21 cellular contexts compared by ENCODE assay signal in genomic region chr10:63765126-63765525, GRCh38.
DNase-seq lines count a peak whose midpoint lies in the region; ATAC-seq and TF ChIP-seq lines count a peak whose summit lies in the region.
"Had no signal": no experiment of that assay in that cellular context is flagged by ENCODE, and none has a peak within 500 bp of the region (broad histone marks: within the 10 kb centered on the region; RNA-seq: fewer than 3 reads in every experiment).

No MANE protein-coding gene starts in this region.

- H3K4me3 ChIP-seq in PC-3 (ENCODE audit: low read length) (no peak overlapping the region), epithelial cell of esophagus (ENCODE audit: low read length) (no peak overlapping the region), body of pancreas (no peak overlapping the region)
- H3K4me3 ChIP-seq: cardiac muscle cell, K562, PC-9 had no signal

- H3F3A ChIP-seq in PC-3 (ENCODE audit: low read length, unreplicated experiment): no peaks in the 10 kb centered on the region

- H3K9me3 ChIP-seq in PC-3 (ENCODE audit: low read length) (no peaks in the 10 kb centered on the region), body of pancreas (no peaks in the 10 kb centered on the region)

- DNase-seq in ELR (ENCODE audit: low read depth) (peak; percentile 43), PC-3 (peak; percentile 34), epithelial cell of esophagus (ENCODE audit: low read depth) (peak; percentile 88), myocyte (ENCODE audit: low read depth) (peak; percentile 54), body of pancreas (no peak), NCI-H2029 treated with DMSO at 0.1 percent for 48 hours (lab: John Stamatoyannopoulos, UW) (no peak), COLO668 (lab: John Stamatoyannopoulos, UW; ENCODE audit: unreplicated experiment) (no peak), NCI-H2196 treated with DMSO at 0.1 percent for 48 hours (lab: John Stamatoyannopoulos, UW; ENCODE audit: unreplicated experiment) (no peak)
- DNase-seq: activated CD4-positive, alpha-beta T cell treated with anti-CD3 and anti-CD28 coated beads, Interleukin-2, amount 50 U/mL, for 4 hours; activated gamma-delta T cell; CD4-positive, alpha-beta T cell; DND-41; glutamatergic neuron; midbrain; NCI-H187; NCI-H226; nephron progenitor cell; PC-9 had no signal

- no peak overlapping the region for H3K4me2 ChIP-seq in PC-3 (ENCODE audit: low read length)
- H3K4me2 ChIP-seq: PC-9 had no signal

- no peaks in the 10 kb centered on the region for H3K36me3 ChIP-seq in PC-3 (ENCODE audit: low read depth, low read length)
- no peaks in the 10 kb centered on the region for H3K36me3 ChIP-seq in body of pancreas (replicated peaks in 1 of 2; ENCODE audit: insufficient read depth in 1 of 2, low read depth in 2 of 2)
- H3K36me3 ChIP-seq: cardiac muscle cell had no signal

- TF ChIP-seq POLR2A in body of pancreas (IDR thresholded peaks at IDR 0.05): no peak

- intact Hi-C loops in PC-3 (cut with micrococcal nuclease) (loop anchor here (5.0 kb wide), 1 partner anchor 298 kb away; the partner anchor contains the start of gene JMJD1C), body of pancreas (cut with DNase I) (no loop called here)

- H3K27ac ChIP-seq in PC-3 (ENCODE audit: low read length) (no peak overlapping the region), body of pancreas (no peak overlapping the region)
- H3K27ac ChIP-seq: cardiac muscle cell, PC-9 had no signal

- ATAC-seq in PC-3: peak; percentile 47
- ATAC-seq in body of pancreas: no peak
- ATAC-seq: K562; stimulated activated memory B cell treated with anti-CD40 and anti-IgM and Interleukin-4, amounts not matched to agents 10 μg/mL and 1 μg/mL and 100 μg/mL, for 72 hours had no signal

- no peaks in the 10 kb centered on the region for H3K79me2 ChIP-seq in PC-3 (ENCODE audit: low read length)

- H3K4me1 ChIP-seq in PC-3 (ENCODE audit: insufficient read depth, low read length): no peaks in the 10 kb centered on the region
- no peaks in the 10 kb centered on the region for H3K4me1 ChIP-seq in body of pancreas

- H3K9ac ChIP-seq in PC-3 (ENCODE audit: low read length): no peak overlapping the region

- TF ChIP-seq CTCF in PC-3 (conservative IDR thresholded peaks at IDR 0.05; ENCODE audit: low read depth, low read length) (no peak), epithelial cell of esophagus (IDR thresholded peaks at IDR 0.05; ENCODE audit: insufficient read depth, low read depth, low read length, missing control alignments) (no peak), body of pancreas (IDR thresholded peaks at IDR 0.05) (no peak)

- WGBS in body of pancreas, 2 donors: 78 to 100% methylated on average over 1 of the region's 1 CpG

- POLR2A ChIA-PET in PC-3 (lab: Charles Lee; ENCODE audit: unreplicated experiment): no interaction called here

- H4K20me1 ChIP-seq in PC-3 (ENCODE audit: low read length): no peaks in the 10 kb centered on the region

- BruUV-seq in PC-3 (replicated peaks; lab: Mats Ljungman, UMichigan): no TSS peak

- H3K9me2 ChIP-seq in PC-3 (replicated peaks; ENCODE audit: low read length): no peaks in the 10 kb centered on the region

- H2AFZ ChIP-seq in PC-3 (ENCODE audit: low read length): no peak overlapping the region
- H2AFZ ChIP-seq: PC-9 had no signal

- H3K27me3 ChIP-seq in PC-3 (ENCODE audit: low read length) (no peaks in the 10 kb centered on the region), body of pancreas (no peaks in the 10 kb centered on the region)
- H3K27me3 ChIP-seq: cardiac muscle cell had no signal

- CTCF ChIA-PET in PC-3 (lab: Charles Lee): no interaction called here

Comparison
In these comparisons a context has a peak if more than half of its experiments do, and no peak if none do; other contexts are left out.
1. DNase-seq: peak in ELR (single experiment), PC-3 (single experiment), epithelial cell of esophagus (single experiment) and myocyte (single experiment); none in body of pancreas (0 of 4), NCI-H2029 treated with DMSO at 0.1 percent for 48 hours (single experiment), COLO668 (single experiment) and NCI-H2196 treated with DMSO at 0.1 percent for 48 hours (single experiment).